In the genomic region with DNA sequence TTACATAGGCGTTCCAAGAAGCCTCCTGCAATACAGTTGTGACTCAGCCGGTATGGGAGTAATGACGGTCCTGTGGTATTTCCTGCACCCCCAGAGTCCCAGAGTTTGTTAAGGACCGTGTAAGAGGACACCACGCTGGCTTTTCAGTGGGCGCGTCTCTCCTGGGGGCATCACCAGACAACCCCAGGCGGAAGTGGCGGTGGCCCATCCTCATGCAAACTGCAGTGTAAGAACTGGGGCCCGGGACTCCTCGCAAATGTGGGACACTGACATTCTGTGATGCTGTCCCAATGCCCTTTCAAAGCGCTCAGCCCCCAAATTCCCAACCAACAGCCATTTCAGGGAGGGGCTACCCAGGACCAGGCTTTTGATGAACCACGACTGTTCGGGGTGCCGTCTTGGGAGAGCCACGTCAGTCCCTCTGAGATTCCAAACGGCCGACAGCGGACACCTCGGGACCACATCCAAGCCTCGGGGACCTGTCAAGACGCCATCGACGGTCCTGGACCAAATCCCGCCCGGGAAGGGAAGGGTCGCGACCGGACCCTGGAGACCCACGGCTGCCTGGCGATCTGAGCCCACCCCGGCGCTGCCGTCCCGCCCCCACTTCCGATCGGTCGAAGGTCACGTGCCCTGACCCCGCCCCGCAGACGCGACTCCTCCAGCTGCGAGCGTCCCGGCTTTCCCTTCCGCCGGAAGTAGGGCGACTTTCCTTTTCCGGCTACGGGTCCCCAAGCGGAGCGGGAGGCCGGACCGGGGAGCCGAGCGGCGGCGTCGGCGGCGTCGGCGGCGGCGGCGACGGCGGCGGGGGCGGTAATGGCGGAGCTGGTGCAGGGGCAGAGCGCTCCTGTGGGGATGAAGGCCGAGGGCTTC, we compare ENCODE assay signal across 1 cellular context.
TF ChIP-seq lines count a peak whose summit lies in the region.

A gene with protein sequence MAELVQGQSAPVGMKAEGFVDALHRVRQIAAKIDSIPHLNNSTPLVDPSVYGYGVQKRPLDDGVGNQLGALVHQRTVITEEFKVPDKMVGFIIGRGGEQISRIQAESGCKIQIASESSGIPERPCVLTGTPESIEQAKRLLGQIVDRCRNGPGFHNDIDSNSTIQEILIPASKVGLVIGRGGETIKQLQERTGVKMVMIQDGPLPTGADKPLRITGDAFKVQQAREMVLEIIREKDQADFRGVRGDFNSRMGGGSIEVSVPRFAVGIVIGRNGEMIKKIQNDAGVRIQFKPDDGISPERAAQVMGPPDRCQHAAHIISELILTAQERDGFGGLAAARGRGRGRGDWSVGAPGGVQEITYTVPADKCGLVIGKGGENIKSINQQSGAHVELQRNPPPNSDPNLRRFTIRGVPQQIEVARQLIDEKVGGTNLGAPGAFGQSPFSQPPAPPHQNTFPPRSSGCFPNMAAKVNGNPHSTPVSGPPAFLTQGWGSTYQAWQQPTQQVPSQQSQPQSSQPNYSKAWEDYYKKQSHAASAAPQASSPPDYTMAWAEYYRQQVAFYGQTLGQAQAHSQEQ (plus strand): TSS at position 713 of the 873 bp plus-strand sequence. CDS start 104 bp downstream, at position 817.

TF ChIP-seq in IMR-90, 13 proteins besides CTCF, POLR2A, EP300 and RAD21:
- TF ChIP-seq CEBPB (IDR thresholded peaks at IDR 0.05; ENCODE audit: low read depth, low read length) (peak; percentile 69; the same call in 1 of the 2 replicates), MAFK (IDR thresholded peaks at IDR 0.05; ENCODE audit: low read depth, low read length) (no peak), RFX5 (IDR thresholded peaks at IDR 0.05; ENCODE audit: low read depth, low read length) (no peak), FOS (IDR thresholded peaks at IDR 0.05; ENCODE audit: low read depth, low read length) (peak; percentile 49; the same call in 1 of the 2 replicates), MAZ (IDR thresholded peaks at IDR 0.05; ENCODE audit: borderline replicate concordance, low read depth, low read length) (peak; percentile 73; the same call in 1 of the 2 replicates), BHLHE40 (IDR thresholded peaks at IDR 0.05; ENCODE audit: low read depth, low read length) (peak; percentile 89), RCOR1 (IDR thresholded peaks at IDR 0.05; ENCODE audit: insufficient replicate concordance, low read length) (no peak), SMC3 (IDR thresholded peaks at IDR 0.05; ENCODE audit: low read depth, low read length) (no peak), MXI1 (IDR thresholded peaks at IDR 0.05; ENCODE audit: borderline replicate concordance, low read depth, low read length) (0 out of 2 replicates have a peak, but pooled peaks have one; percentile 39), CHD1 (IDR thresholded peaks at IDR 0.05; ENCODE audit: low read depth, low read length) (0 out of 2 replicates have a peak, but pooled peaks have one; percentile 41), NFE2L2 (IDR thresholded peaks at IDR 0.05; ENCODE audit: low read depth, low read length) (no peak)
- TF ChIP-seq, protein P1, sequence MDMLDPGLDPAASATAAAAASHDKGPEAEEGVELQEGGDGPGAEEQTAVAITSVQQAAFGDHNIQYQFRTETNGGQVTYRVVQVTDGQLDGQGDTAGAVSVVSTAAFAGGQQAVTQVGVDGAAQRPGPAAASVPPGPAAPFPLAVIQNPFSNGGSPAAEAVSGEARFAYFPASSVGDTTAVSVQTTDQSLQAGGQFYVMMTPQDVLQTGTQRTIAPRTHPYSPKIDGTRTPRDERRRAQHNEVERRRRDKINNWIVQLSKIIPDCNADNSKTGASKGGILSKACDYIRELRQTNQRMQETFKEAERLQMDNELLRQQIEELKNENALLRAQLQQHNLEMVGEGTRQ (IDR thresholded peaks at IDR 0.05; ENCODE audit: low read depth, low read length), result peak; percentile 96
- TF ChIP-seq, protein P2, sequence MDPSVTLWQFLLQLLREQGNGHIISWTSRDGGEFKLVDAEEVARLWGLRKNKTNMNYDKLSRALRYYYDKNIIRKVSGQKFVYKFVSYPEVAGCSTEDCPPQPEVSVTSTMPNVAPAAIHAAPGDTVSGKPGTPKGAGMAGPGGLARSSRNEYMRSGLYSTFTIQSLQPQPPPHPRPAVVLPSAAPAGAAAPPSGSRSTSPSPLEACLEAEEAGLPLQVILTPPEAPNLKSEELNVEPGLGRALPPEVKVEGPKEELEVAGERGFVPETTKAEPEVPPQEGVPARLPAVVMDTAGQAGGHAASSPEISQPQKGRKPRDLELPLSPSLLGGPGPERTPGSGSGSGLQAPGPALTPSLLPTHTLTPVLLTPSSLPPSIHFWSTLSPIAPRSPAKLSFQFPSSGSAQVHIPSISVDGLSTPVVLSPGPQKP (IDR thresholded peaks at IDR 0.05; ENCODE audit: borderline replicate concordance, low read depth, low read length), result no peak
TF ChIP-seq in IMR-90: peak in this region for 7.
